In the genomic region with DNA sequence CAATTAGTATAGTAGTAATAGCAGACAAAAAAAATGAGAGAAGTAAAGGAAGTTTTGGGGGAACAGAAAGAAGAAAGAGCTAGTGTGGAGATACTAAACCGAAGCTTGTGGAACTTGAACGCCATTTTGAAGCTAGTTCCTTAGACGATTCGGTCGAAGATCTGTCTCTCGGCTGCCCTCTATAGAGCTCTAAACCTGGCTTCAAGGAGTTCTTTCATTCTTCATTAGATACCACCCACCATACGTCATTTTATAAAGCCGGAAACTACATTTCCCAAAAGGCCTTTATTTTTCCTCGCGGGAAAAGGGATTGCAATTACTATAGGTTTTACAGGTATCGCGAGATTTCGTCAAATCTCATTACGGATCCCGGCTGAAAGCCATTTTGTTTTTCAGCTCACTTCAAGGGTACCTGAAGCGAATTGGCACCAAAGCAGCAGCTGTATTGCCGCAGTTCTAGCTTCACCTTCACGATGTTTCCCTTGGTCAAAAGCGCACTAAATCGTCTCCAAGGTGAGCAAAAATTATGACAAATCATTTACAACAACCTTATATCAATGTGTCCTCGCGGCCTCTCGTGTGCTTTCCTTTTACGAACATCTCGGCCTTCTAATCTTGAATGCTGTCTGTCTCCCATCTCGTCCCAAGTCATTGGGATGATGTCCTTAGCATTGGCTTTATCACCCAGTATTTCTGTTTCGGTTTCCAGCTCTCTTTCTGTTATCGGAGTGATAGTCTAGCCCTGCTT, we compare ENCODE assay signal across 8 cellular contexts. TPM values are rescaled to one million over a fixed set of nuclear protein-coding genes. Genes with fewer than 3 reads are reported as not detected.
DNase-seq lines count a peak whose midpoint lies in the region; ATAC-seq and TF ChIP-seq lines count a peak whose summit lies in the region.

TSS of gene COX7B (plus strand) at position 388 of the 748 bp plus-strand sequence. CDS start at position 474, 86 bp downstream.

- H3K4me1 ChIP-seq in esophagus (ENCODE audit: control insufficient read depth in 2 of 2, insufficient read depth in 2 of 2, low read length in 1 of 2): no peaks in the 10 kb centered on the region

- no peak for TF ChIP-seq EP300 in Ishikawa (IDR thresholded peaks at IDR 0.05; ENCODE audit: borderline replicate concordance)

- peak within 1 kb of the TSS; percentile 47 to 70 for H3K4me3 ChIP-seq in esophagus (ENCODE audit: low read depth in 1 of 2, low read length in 2 of 2)

- H3K27me3 ChIP-seq in esophagus (ENCODE audit: control insufficient read depth in 1 of 2, insufficient read depth in 2 of 2, low read length in 2 of 2): no peaks in the 10 kb centered on the region

- H3K36me3 ChIP-seq in esophagus (ENCODE audit: control insufficient read depth in 2 of 2, insufficient read depth in 2 of 2, low read length in 1 of 2): no peaks in the 10 kb centered on the region

- peak; percentile 92 for DNase-seq in DMS79 treated with DMSO at 0.1 percent for 48 hours (lab: John Stamatoyannopoulos, UW)
- DNase-seq in OCI-M2 (lab: John Stamatoyannopoulos, UW; ENCODE audit: unreplicated experiment): peak; percentile 8
- peak; percentile 37 for DNase-seq in activated T-cell treated with anti-CD3 and anti-CD28 coated beads, Interleukin-2, amount 50 U/mL, for 1 hour
- peak; percentile 83 for DNase-seq in mucosa of gallbladder (ENCODE audit: low spot score)
- peak; percentile 56 for DNase-seq in stimulated activated naive CD4-positive, alpha-beta T cell treated with Interleukin-2 at 50 U/mL for 16 hours (lab: John Stamatoyannopoulos, UW)

- WGBS in esophagus, 2 donors: 1 to 37% methylated on average over 28 of the region's 28 CpGs

- peak; percentile 20; the same call in 1 of the 2 replicates for TF ChIP-seq RAD21 in Ishikawa (IDR thresholded peaks at IDR 0.05; ENCODE audit: low read depth)

- peak; percentile 54 for ATAC-seq in GM21619 (IDR thresholded peaks at IDR 0.05; ENCODE audit: unreplicated experiment)

- peak within 1 kb of the TSS; percentile 72 to 80 for H3K27ac ChIP-seq in esophagus (ENCODE audit: low read depth in 2 of 2, low read length in 1 of 2)

- H3K9me3 ChIP-seq in esophagus (ENCODE audit: control insufficient read depth in 2 of 2, insufficient read depth in 1 of 2, low read depth in 1 of 2, low read length in 1 of 2): no peaks in the 10 kb centered on the region

TF ChIP-seq in Ishikawa, 13 proteins besides CTCF, POLR2A, EP300 and RAD21:
- TF ChIP-seq CREB1 (IDR thresholded peaks at IDR 0.05; ENCODE audit: low read depth) (peak; percentile 57), FOXM1 (IDR thresholded peaks at IDR 0.05; ENCODE audit: borderline replicate concordance, low read depth) (peak; percentile 35; the same call in 1 of the 2 replicates), YY1 (IDR thresholded peaks at IDR 0.05; ENCODE audit: low read depth) (peak; percentile 82), TAF1 (IDR thresholded peaks at IDR 0.05; ENCODE audit: low read depth) (peak; percentile 61), EGR1 (IDR thresholded peaks at IDR 0.05) (no peak), NFIC (IDR thresholded peaks at IDR 0.05) (no peak)
- TF ChIP-seq, protein P1, sequence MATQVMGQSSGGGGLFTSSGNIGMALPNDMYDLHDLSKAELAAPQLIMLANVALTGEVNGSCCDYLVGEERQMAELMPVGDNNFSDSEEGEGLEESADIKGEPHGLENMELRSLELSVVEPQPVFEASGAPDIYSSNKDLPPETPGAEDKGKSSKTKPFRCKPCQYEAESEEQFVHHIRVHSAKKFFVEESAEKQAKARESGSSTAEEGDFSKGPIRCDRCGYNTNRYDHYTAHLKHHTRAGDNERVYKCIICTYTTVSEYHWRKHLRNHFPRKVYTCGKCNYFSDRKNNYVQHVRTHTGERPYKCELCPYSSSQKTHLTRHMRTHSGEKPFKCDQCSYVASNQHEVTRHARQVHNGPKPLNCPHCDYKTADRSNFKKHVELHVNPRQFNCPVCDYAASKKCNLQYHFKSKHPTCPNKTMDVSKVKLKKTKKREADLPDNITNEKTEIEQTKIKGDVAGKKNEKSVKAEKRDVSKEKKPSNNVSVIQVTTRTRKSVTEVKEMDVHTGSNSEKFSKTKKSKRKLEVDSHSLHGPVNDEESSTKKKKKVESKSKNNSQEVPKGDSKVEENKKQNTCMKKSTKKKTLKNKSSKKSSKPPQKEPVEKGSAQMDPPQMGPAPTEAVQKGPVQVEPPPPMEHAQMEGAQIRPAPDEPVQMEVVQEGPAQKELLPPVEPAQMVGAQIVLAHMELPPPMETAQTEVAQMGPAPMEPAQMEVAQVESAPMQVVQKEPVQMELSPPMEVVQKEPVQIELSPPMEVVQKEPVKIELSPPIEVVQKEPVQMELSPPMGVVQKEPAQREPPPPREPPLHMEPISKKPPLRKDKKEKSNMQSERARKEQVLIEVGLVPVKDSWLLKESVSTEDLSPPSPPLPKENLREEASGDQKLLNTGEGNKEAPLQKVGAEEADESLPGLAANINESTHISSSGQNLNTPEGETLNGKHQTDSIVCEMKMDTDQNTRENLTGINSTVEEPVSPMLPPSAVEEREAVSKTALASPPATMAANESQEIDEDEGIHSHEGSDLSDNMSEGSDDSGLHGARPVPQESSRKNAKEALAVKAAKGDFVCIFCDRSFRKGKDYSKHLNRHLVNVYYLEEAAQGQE (IDR thresholded peaks at IDR 0.05; ENCODE audit: low read depth): no peak
- TF ChIP-seq, protein P2, sequence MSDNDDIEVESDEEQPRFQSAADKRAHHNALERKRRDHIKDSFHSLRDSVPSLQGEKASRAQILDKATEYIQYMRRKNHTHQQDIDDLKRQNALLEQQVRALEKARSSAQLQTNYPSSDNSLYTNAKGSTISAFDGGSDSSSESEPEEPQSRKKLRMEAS (IDR thresholded peaks at IDR 0.05): 0 out of 2 replicates have a peak, but pooled peaks have one; percentile 19

RNA-seq across cellular contexts. Expression of gene COX7B, which starts in this region (rescaled TPM):
- polyA plus RNA-seq in esophagus: 1,000 to 10,000 TPM in 1 of 2 donors, 100 to 1,000 TPM in 1; 982 to 1,162 TPM
- 238 TPM for total RNA-seq in mucosa of gallbladder

Comparison
In these comparisons a context has a peak if more than half of its experiments do, and no peak if none do; other contexts are left out.
1. Peak in every context shown above with its lines: DNase-seq, ATAC-seq, H3K4me3 ChIP-seq and H3K27ac ChIP-seq.
2. DNase-seq: peak in every context shown above with its lines; median percentile 92 in DMS79 treated with DMSO at 0.1 percent for 48 hours; 83 in mucosa of gallbladder; 56 in stimulated activated naive CD4-positive, alpha-beta T cell treated with Interleukin-2 at 50 U/mL for 16 hours; 37 in activated T-cell treated with anti-CD3 and anti-CD28 coated beads, Interleukin-2, amount 50 U/mL, for 1 hour; 8 in OCI-M2.